1 cellular context compared by ENCODE assay signal in genomic region chr1:234478481-234479309, GRCh38.
TF ChIP-seq lines count a peak whose summit lies in the region.

Gene TARBP1 (minus strand): TSS chr1:234479179. CDS start chr1:234479103, 76 bp downstream.

TF ChIP-seq in K562, 482 proteins besides CTCF, POLR2A, EP300 and RAD21 (continued from another document and continues in another):
- TF ChIP-seq ZBTB11 (CRISPR knock-in tag; IDR thresholded peaks at IDR 0.05) (peak in 1 of 3 experiments; percentile 84; a peak in 1 of 6 replicates), ETV6 (IDR thresholded peaks at IDR 0.05; ENCODE audit: borderline replicate concordance in 1 of 2, low read depth in 2 of 2, low read length in 1 of 2) (no peak), ETV6 (CRISPR knock-in tag; IDR thresholded peaks at IDR 0.05; ENCODE audit: borderline replicate concordance) (0 out of 2 replicates have a peak, but pooled peaks have one; percentile 79), SMC3 (conservative IDR thresholded peaks at IDR 0.05; ENCODE audit: insufficient read depth, low read depth, low read length) (peak; percentile 28; the same call in 1 of the 2 replicates), SIRT6 (IDR thresholded peaks at IDR 0.05; ENCODE audit: low read depth, low read length) (no peak), NBN (IDR thresholded peaks at IDR 0.05; ENCODE audit: low read depth) (no peak), EGR1 (conservative IDR thresholded peaks at IDR 0.05) (peak; percentile 50; the same call in 1 of the 2 replicates), ZNF668 (CRISPR knock-in tag; IDR thresholded peaks at IDR 0.05) (peak; percentile 22; the same call in 1 of the 2 replicates), PRMT5 (CRISPR knock-in tag; IDR thresholded peaks at IDR 0.05) (no peak), FUS (optimal IDR thresholded peaks at IDR 0.05; ENCODE audit: low read depth, low read length) (peak; percentile 23), ZNF224 (CRISPR knock-in tag; IDR thresholded peaks at IDR 0.05) (0 out of 2 replicates have a peak, but pooled peaks have one; percentile 16), CGGBP1 (CRISPR knock-in tag; IDR thresholded peaks at IDR 0.05) (0 out of 2 replicates have a peak, but pooled peaks have one; percentile 65), E2F5 (CRISPR knock-in tag; IDR thresholded peaks at IDR 0.05) (peak; percentile 1; the same call in 1 of the 2 replicates), ZC3H11A (IDR thresholded peaks at IDR 0.05; ENCODE audit: low read depth, low read length) (no peak), TEAD1 (CRISPR knock-in tag; IDR thresholded peaks at IDR 0.05) (peak in 1 of 2 experiments; percentile 66; a peak in 2 of 4 replicates), ZNF232 (CRISPR knock-in tag; IDR thresholded peaks at IDR 0.05) (no peak), CAMTA2 (CRISPR knock-in tag; conservative IDR thresholded peaks at IDR 0.05) (0 out of 2 replicates have a peak, but pooled peaks have one; percentile 70), ZBTB7A (IDR thresholded peaks at IDR 0.05; ENCODE audit: borderline replicate concordance, control insufficient read depth, low read depth, low read length) (peak; percentile 31; the same call in 1 of the 2 replicates), MIER1 (IDR thresholded peaks at IDR 0.05; ENCODE audit: low read depth) (no peak), DDX20 (tag; IDR thresholded peaks at IDR 0.05; ENCODE audit: low read depth) (no peak), CBFB (CRISPR knock-in tag; IDR thresholded peaks at IDR 0.05) (no peak), TCFL5 (CRISPR knock-in tag; conservative IDR thresholded peaks at IDR 0.05) (no peak), AFF4 (CRISPR knock-in tag; IDR thresholded peaks at IDR 0.05) (0 out of 2 replicates have a peak, but pooled peaks have one; percentile 18), ZNF766 (CRISPR knock-in tag; conservative IDR thresholded peaks at IDR 0.05) (peak; percentile 97), NELFE (IDR thresholded peaks at IDR 0.05; ENCODE audit: insufficient read depth, insufficient read length) (no peak), BHLHE40 (IDR thresholded peaks at IDR 0.05; ENCODE audit: low read length) (peak; percentile 53; the same call in 1 of the 2 replicates), BACH1 (tag; IDR thresholded peaks at IDR 0.05) (peak; percentile 37; the same call in 1 of the 2 replicates), FOXP1 (CRISPR knock-in tag; IDR thresholded peaks at IDR 0.05) (peak; percentile 13; the same call in 1 of the 2 replicates), ZNF75A (CRISPR knock-in tag; IDR thresholded peaks at IDR 0.05) (0 out of 2 replicates have a peak, but pooled peaks have one; percentile 32), ZC3H8 (IDR thresholded peaks at IDR 0.05) (no peak), ATF3 (IDR thresholded peaks at IDR 0.05) (no peak), ATF3 (CRISPR knock-in tag; conservative IDR thresholded peaks at IDR 0.05) (no peak), HNRNPLL (IDR thresholded peaks at IDR 0.05; ENCODE audit: low read depth, low read length, poor library complexity, severe bottlenecking) (peak; percentile 90), ZNF311 (CRISPR knock-in tag; IDR thresholded peaks at IDR 0.05) (peak; percentile 68; the same call in 1 of the 2 replicates), NFRKB (IDR thresholded peaks at IDR 0.05; ENCODE audit: low read depth) (no peak), POLR2B (IDR thresholded peaks at IDR 0.05; ENCODE audit: low read depth, partially characterized antibody) (no peak), POLR2AphosphoS5 (IDR thresholded peaks at IDR 0.05; ENCODE audit: control insufficient read depth, insufficient read depth, low read depth, low read length) (peak; percentile 44), KDM5B (IDR thresholded peaks at IDR 0.05; ENCODE audit: insufficient replicate concordance, low read depth, low read length) (peak; percentile 65), KDM4B (IDR thresholded peaks at IDR 0.05; ENCODE audit: borderline replicate concordance in 2 of 2, low read depth in 1 of 2) (no peak), KDM2B (CRISPR knock-in tag; IDR thresholded peaks at IDR 0.05) (peak; percentile 96), ZNF609 (CRISPR knock-in tag; IDR thresholded peaks at IDR 0.05; ENCODE audit: borderline replicate concordance) (no peak), ZNF431 (CRISPR knock-in tag; IDR thresholded peaks at IDR 0.05) (peak; percentile 71), ESRRA (IDR thresholded peaks at IDR 0.05; ENCODE audit: borderline replicate concordance, low read depth) (0 out of 2 replicates have a peak, but pooled peaks have one; percentile 16), ATF7 (IDR thresholded peaks at IDR 0.05) (0 out of 2 replicates have a peak, but pooled peaks have one; percentile 37), POLR2G (IDR thresholded peaks at IDR 0.05; ENCODE audit: low read depth, low read length) (peak; percentile 86), CXXC5 (CRISPR knock-in tag; IDR thresholded peaks at IDR 0.05) (peak; percentile 94), MLX (CRISPR knock-in tag; conservative IDR thresholded peaks at IDR 0.05) (0 out of 4 replicates have a peak, but pooled peaks have one; percentile 8 to 56), FOSL1 (tag; conservative IDR thresholded peaks at IDR 0.05) (no peak), SP1 (CRISPR knock-in tag; IDR thresholded peaks at IDR 0.05) (no peak), TSC22D4 (tag; IDR thresholded peaks at IDR 0.05) (no peak), MYC (IDR thresholded peaks at IDR 0.05; ENCODE audit: low read depth, low read length) (peak; percentile 73), MYC (CRISPR knock-in tag; IDR thresholded peaks at IDR 0.05; ENCODE audit: borderline replicate concordance, low read depth) (no peak)
